ENCODE assay signal across 10 cellular contexts in the genomic region with DNA sequence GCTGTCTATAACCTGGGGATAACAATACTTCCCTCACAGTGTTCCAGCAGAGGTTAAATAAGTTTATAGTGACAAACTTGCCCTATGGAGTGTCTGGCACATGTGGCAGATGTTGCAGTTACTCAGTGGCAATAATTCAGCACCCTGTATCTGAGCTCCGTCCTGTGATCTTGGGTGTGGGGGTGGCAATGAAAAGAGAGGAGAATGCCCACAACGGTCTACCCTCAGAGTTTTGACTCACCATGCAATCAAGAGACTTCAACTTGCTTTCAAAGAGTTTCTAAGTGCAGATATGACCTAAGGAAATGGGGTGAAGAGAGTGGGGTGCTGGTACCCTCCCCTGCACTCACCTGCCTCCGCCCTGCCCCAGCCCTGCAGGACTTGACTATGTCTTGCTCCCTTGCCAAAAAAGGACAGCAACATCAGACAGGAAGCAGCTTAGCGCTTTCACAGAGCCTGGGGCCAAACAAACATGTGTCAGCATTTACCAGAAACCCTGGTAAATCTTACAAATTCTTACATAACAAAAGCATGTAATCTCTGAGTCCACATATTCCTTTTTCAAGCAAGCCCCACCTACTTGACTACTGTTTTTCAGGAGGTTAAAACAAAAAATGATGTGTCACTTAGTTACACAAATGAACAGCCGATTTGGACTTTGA.
DNase-seq lines count a peak whose midpoint lies in the region; ATAC-seq and TF ChIP-seq lines count a peak whose summit lies in the region.
"Had no signal": no experiment of that assay in that cellular context is flagged by ENCODE, and none has a peak within 500 bp of the region (broad histone marks: within the 10 kb centered on the region; RNA-seq: fewer than 3 reads in every experiment).

No MANE protein-coding gene starts in this region.

- DNase-seq in EH (ENCODE audit: low read depth) (peak; percentile 95), OCI-M1 (lab: John Stamatoyannopoulos, UW) (peak; percentile 49), fibroblast of gingiva (ENCODE audit: low read depth) (peak; percentile 78), osteoblast (ENCODE audit: insufficient read length, low spot score, missing footprints) (peak; percentile 70), testis (no peak), cerebellar cortex (ENCODE audit: low spot score) (no peak)
- DNase-seq: T-helper 17 cell had no signal

- H3K27me3 ChIP-seq in osteoblast (ENCODE audit: insufficient read depth, low read length) (no peaks in the 10 kb centered on the region), testis (no peaks in the 10 kb centered on the region)
- H3K27me3 ChIP-seq: ovary had no signal

- H3K4me3 ChIP-seq in osteoblast (ENCODE audit: insufficient read depth, low read length): no peak overlapping the region
- no peak overlapping the region for H3K4me3 ChIP-seq in testis
- H3K4me3 ChIP-seq: ovary had no signal

- no peak for TF ChIP-seq POLR2A in testis (IDR thresholded peaks at IDR 0.05)

- no peak overlapping the region for H2AFZ ChIP-seq in osteoblast (ENCODE audit: low read length)

- no peaks in the 10 kb centered on the region for H3K9me3 ChIP-seq in osteoblast (ENCODE audit: low read depth, low read length)
- no peaks in the 10 kb centered on the region for H3K9me3 ChIP-seq in testis
- H3K9me3 ChIP-seq: ovary had no signal

- H3K27ac ChIP-seq in osteoblast (ENCODE audit: low read depth, low read length) (peak overlapping the region; percentile 86), testis (no peak overlapping the region)
- H3K27ac ChIP-seq: ovary had no signal

- H4K20me1 ChIP-seq in osteoblast (ENCODE audit: insufficient read depth, low read length): no peaks in the 10 kb centered on the region

- no peaks in the 10 kb centered on the region for H3K79me2 ChIP-seq in osteoblast (ENCODE audit: insufficient read depth, low read length)

- TF ChIP-seq CTCF in osteoblast (IDR thresholded peaks at IDR 0.05; ENCODE audit: extremely low read depth, low read depth, low read length) (no peak), testis (IDR thresholded peaks at IDR 0.05) (no peak)

- peak overlapping the region; percentile 16 for H3K4me2 ChIP-seq in osteoblast (ENCODE audit: insufficient read depth, low read length)

- H3K4me1 ChIP-seq in osteoblast (ENCODE audit: insufficient read depth, low read length) (peaks cover 36% of the 10 kb centered on the region), testis (no peaks in the 10 kb centered on the region)

- intact Hi-C loops in testis (cut with DNase I; ENCODE audit: low total_unique reads): no loop called here

- 65 to 66% methylated on average over 5 of the region's 5 CpGs for WGBS in testis, 2 donors

- ATAC-seq in HG03342 (IDR thresholded peaks at IDR 0.05; ENCODE audit: unreplicated experiment) (no peak), HG03175 (IDR thresholded peaks at IDR 0.05; ENCODE audit: unreplicated experiment) (no peak)
- ATAC-seq: T-helper 17 cell had no signal

- H3K36me3 ChIP-seq in osteoblast (ENCODE audit: insufficient read depth, low read length): no peaks in the 10 kb centered on the region
- H3K36me3 ChIP-seq in testis (ENCODE audit: low read depth, missing control alignments): no peaks in the 10 kb centered on the region
- H3K36me3 ChIP-seq: ovary had no signal

Comparison
In these comparisons a context has a peak if more than half of its experiments do, and no peak if none do; other contexts are left out.
1. DNase-seq: peak in EH (single experiment), OCI-M1 (single experiment), fibroblast of gingiva (single experiment) and osteoblast (single experiment); none in testis (single experiment) and cerebellar cortex (single experiment).